ENCODE assay signal across 17 cellular contexts in the genomic region with DNA sequence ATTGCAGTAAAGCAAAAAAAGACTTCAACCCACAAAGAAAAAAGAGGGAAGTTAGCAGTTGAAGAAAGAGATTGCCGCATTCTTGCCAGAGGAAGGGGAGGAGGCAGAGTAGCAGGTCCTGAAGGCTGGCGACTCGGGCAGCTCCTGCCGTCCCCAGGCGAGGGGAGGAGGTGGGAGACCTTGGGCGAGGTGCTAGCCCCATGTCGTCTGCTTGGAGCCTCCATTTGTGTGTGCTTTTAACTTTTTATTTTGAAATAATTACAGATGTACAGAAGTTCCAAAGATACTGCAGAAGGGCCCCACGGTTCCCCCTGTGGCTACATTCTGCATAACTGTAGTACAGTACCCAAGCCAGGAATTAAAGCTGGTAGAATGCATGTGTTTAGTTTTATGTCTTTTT. TPM values are rescaled to one million over a fixed set of nuclear protein-coding genes. Genes with fewer than 3 reads are reported as not detected.
A peak's percentile ranks its signal among the peaks of the same experiment; 100 is the strongest.
DNase-seq lines count a peak whose midpoint lies in the region; ATAC-seq and TF ChIP-seq lines count a peak whose summit lies in the region.
"Had no signal": no experiment of that assay in that cellular context is flagged by ENCODE, and none has a peak within 500 bp of the region (broad histone marks: within the 10 kb centered on the region; RNA-seq: fewer than 3 reads in every experiment).

No MANE protein-coding gene starts in this region.

- TF ChIP-seq CTCF in HEK293 (tag by site-specific recombination; IDR thresholded peaks at IDR 0.05) (no peak), mesothelial cell of epicardium (IDR thresholded peaks at IDR 0.05; ENCODE audit: unreplicated experiment) (peak; percentile 14), esophagus squamous epithelium (IDR thresholded peaks at IDR 0.05) (no peak)

- no peaks in the 10 kb centered on the region for H3K4me1 Mint-ChIP-seq in mesothelial cell of epicardium

- TF ChIP-seq POLR2A in esophagus squamous epithelium (IDR thresholded peaks at IDR 0.05) = no peak

- intact Hi-C loops in esophagus squamous epithelium (cut with DNase I) = no loop called here

- no peak for ATAC-seq in GM19035 (IDR thresholded peaks at IDR 0.05; ENCODE audit: unreplicated experiment)
- no peak for ATAC-seq in GM21390 (IDR thresholded peaks at IDR 0.05; ENCODE audit: unreplicated experiment)
- ATAC-seq: activated CD8-positive, alpha-beta T cell treated with anti-CD3 and anti-CD28 coated beads, Interleukin-2, amount 10 ng/mL, durations not matched to agents 7 days and 5 days had no signal

- peak overlapping the region; percentile 64 for H3K4me2 ChIP-seq in BLaER1

- H3K9me3 Mint-ChIP-seq in mesothelial cell of epicardium = peaks cover 9% of the 10 kb centered on the region
- H3K9me3 Mint-ChIP-seq: stimulated activated naive CD8-positive, alpha-beta T cell treated with anti-CD3 and anti-CD28 coated beads, Interleukin-15, Interleukin-2, amounts not matched to agents 100 ng/mL and 50 ng/mL, for 24 hours had no signal

- H3K4me1 ChIP-seq in BLaER1 (peaks cover 62% of the 10 kb centered on the region), HEK293 (ENCODE audit: control insufficient read depth, insufficient read depth, low read length) (no peaks in the 10 kb centered on the region), esophagus squamous epithelium (no peaks in the 10 kb centered on the region)

- no peak overlapping the region for H3K9ac ChIP-seq in BLaER1

- H3K4me3 Mint-ChIP-seq in mesothelial cell of epicardium = no peak overlapping the region
- H3K4me3 Mint-ChIP-seq: activated CD8-positive, alpha-beta T cell treated with anti-CD3 and anti-CD28 coated beads, Interleukin-2, amount 10 ng/mL, durations not matched to agents 7 days and 5 days; activated naive CD4-positive, alpha-beta T cell treated with anti-CD3 and anti-CD28 coated beads for 36 hours; stimulated activated naive CD8-positive, alpha-beta T cell treated with anti-CD3 and anti-CD28 coated beads, Interleukin-15, Interleukin-2, amounts not matched to agents 100 ng/mL and 50 ng/mL, for 24 hours had no signal

- H3K27me3 ChIP-seq in BLaER1 = no peaks in the 10 kb centered on the region
- no peaks in the 10 kb centered on the region for H3K27me3 ChIP-seq in esophagus squamous epithelium

- H3K36me3 Mint-ChIP-seq in mesothelial cell of epicardium = no peaks in the 10 kb centered on the region

- H3K27ac ChIP-seq in BLaER1 = 0 out of 2 replicates have a peak overlapping the region, but pooled peaks have one; percentile 5
- H3K27ac ChIP-seq in HEK293 (ENCODE audit: extremely low read depth, low read depth, low read length) = no peak overlapping the region
- no peak overlapping the region for H3K27ac ChIP-seq in esophagus squamous epithelium
- H3K27ac ChIP-seq: SK-N-MC had no signal

- POLR2A ChIA-PET in HEK293 (lab: Yijun Ruan, JAX) = no interaction called here

- H3K4me3 ChIP-seq in BLaER1 = no peak overlapping the region
- H3K4me3 ChIP-seq in HEK293 (ENCODE audit: low read depth, low read length) = no peak overlapping the region
- H3K4me3 ChIP-seq in esophagus squamous epithelium = no peak overlapping the region
- H3K4me3 ChIP-seq: SK-N-MC had no signal

- WGBS in esophagus squamous epithelium, 2 donors = 46 to 58% methylated on average over 8 of the region's 8 CpGs

- H3K9me3 ChIP-seq in BLaER1 (peaks cover 30% of the 10 kb centered on the region), HEK293 (ENCODE audit: control insufficient read depth, insufficient read depth, low read depth, low read length) (no peaks in the 10 kb centered on the region), esophagus squamous epithelium (no peaks in the 10 kb centered on the region)

- H3K36me3 ChIP-seq in BLaER1 (peaks cover 74% of the 10 kb centered on the region), HEK293 (ENCODE audit: control insufficient read depth in 2 of 2, insufficient read depth in 1 of 2, low read length in 2 of 2) (no peaks in the 10 kb centered on the region), esophagus squamous epithelium (no peaks in the 10 kb centered on the region)

- peaks cover 24% of the 10 kb centered on the region for H4K20me1 ChIP-seq in BLaER1

- H3K27ac Mint-ChIP-seq in mesothelial cell of epicardium = no peak overlapping the region
- H3K27ac Mint-ChIP-seq: activated CD8-positive, alpha-beta T cell treated with anti-CD3 and anti-CD28 coated beads, Interleukin-2, amount 10 ng/mL, durations not matched to agents 7 days and 5 days; activated naive CD4-positive, alpha-beta T cell treated with anti-CD3 and anti-CD28 coated beads for 36 hours; stimulated activated naive CD8-positive, alpha-beta T cell treated with anti-CD3 and anti-CD28 coated beads, Interleukin-15, Interleukin-2, amounts not matched to agents 100 ng/mL and 50 ng/mL, for 24 hours had no signal

- CTCF ChIA-PET in HEK293 (lab: Yijun Ruan, JAX) = interaction anchor here (0.6 to 2.1 kb wide), 5 partner anchors 9 to 674 kb away, joined by 3 to 6 read pairs (median 3); no protein-coding TSS in a partner anchor

- DNase-seq in SKM-1 treated with dmso at 0.1 percent for 144 hours (lab: John Stamatoyannopoulos, UW; ENCODE audit: unreplicated experiment) = peak; percentile 88
- DNase-seq in mesothelial cell of epicardium (ENCODE audit: low spot score in 2 of 2, unreplicated experiment in 2 of 2) = no peak
- DNase-seq in esophagus squamous epithelium (lab: John Stamatoyannopoulos, UW) = no peak
- DNase-seq in effector CD8-positive, alpha-beta T cell (lab: John Stamatoyannopoulos, UW) = no peak
- DNase-seq: activated CD8-positive, alpha-beta T cell treated with anti-CD3 and anti-CD28 coated beads, Interleukin-2, amount 10 ng/mL, durations not matched to agents 7 days and 5 days; activated naive CD4-positive, alpha-beta T cell treated with anti-CD3 and anti-CD28 coated beads for 36 hours; central memory CD4-positive, alpha-beta T cell; NCI-H1417; NCI-H526 treated with DMSO at 0.1 percent for 48 hours; stimulated activated CD4-positive, alpha-beta T cell treated with anti-CD3 and anti-CD28 coated beads, Interleukin-4, amount 100 ng/mL, for 24 hours had no signal

- peaks cover 14% of the 10 kb centered on the region for H3K27me3 Mint-ChIP-seq in mesothelial cell of epicardium (ENCODE audit: low read depth)
- H3K27me3 Mint-ChIP-seq: stimulated activated naive CD8-positive, alpha-beta T cell treated with anti-CD3 and anti-CD28 coated beads, Interleukin-15, Interleukin-2, amounts not matched to agents 100 ng/mL and 50 ng/mL, for 24 hours had no signal

TF ChIP-seq in HEK293, 187 proteins besides CTCF, POLR2A, EP300 and RAD21:
- TF ChIP-seq ZNF10 (tag by site-specific recombination; IDR thresholded peaks at IDR 0.05) (0 out of 2 replicates have a peak, but pooled peaks have one; percentile 47), ZFP69B (tag by site-specific recombination; IDR thresholded peaks at IDR 0.05) (no peak)

RNA-seq across cellular contexts. Expression of gene TRPM2, which starts 6.8 kb away (rescaled TPM):
- total RNA-seq in mesothelial cell of epicardium (0.09 to 0.16 TPM (median 0.09 TPM) in 3 replicates), esophagus squamous epithelium (1 to 10 TPM in 3 of 4 donors, under 1 TPM in 1; 0.40 to 6.9 (median 2.5) TPM)
- total RNA-seq: pulmonary artery endothelial cell had no signal

RNA-seq across cellular contexts. Expression of gene CFAP410, which starts 21.0 kb away (rescaled TPM):
- total RNA-seq in mesothelial cell of epicardium = 27.6 to 34.0 TPM (median 32.0 TPM) in 3 replicates
- total RNA-seq in esophagus squamous epithelium = 10 to 100 TPM in 2 of 4 donors, 1 to 10 TPM in 2; 7.9 to 21.8 (median 13.7) TPM
